In the genomic region with DNA sequence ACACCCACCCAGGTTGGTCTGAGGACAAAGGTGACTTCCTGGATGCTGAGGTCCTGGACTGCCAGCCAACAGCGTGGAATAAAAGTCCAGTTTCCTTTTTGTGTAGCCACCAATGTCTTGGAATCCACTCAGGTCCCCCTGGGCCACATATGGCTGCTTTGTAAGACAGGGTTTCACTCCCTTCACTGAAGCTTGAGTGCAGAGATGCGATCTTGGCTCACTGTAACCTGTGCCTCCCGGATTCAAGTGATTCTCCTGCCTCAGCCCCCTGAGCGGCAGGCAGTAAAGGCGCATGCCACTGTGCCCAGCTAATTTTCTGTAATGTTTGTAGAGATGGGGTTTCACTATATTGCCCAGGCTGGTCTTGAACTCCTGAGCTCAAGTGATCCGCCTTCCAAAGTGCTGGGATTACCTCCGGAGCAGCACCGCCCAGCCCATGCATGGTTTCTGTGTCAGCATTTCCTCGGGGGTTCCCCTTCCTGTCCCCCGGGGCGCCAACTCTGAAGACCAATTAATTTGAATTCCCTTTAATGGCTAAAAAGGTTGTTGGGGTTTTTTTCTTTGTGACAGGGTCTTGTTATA, we compare ENCODE assay signal across 1 cellular context.
TF ChIP-seq lines count a peak whose summit lies in the region.

No MANE protein-coding gene starts in this region.

TF ChIP-seq in GM12878, 131 proteins besides CTCF, POLR2A, EP300 and RAD21 (continued from another document):
- 0 out of 2 replicates have a peak, but pooled peaks have one; percentile 29 for TF ChIP-seq MTA3 (IDR thresholded peaks at IDR 0.05; ENCODE audit: borderline replicate concordance, low read length)
TF ChIP-seq in GM12878: peak in this region for 32.
